ENCODE assay signal across 9 cellular contexts in the genomic region with DNA sequence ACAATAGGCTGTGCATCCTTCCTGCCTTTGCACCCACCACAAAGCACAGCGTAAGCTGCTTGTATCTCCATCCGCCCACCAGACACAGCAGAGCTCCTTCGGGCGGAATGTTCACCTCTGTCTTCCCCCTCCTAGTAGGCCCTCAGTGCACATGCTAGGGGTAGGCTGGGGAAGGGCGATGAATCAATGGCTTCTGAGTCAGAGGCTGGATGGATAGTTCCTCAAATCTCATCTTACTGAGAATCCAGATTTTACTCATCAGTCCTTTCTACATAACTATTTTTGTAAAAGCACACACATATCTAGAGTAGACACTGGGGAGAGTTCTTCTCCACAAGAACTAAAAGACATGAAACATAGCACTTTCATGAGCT.
DNase-seq lines count a peak whose midpoint lies in the region; ATAC-seq, FAIRE-seq and TF ChIP-seq lines count a peak whose summit lies in the region.
"Had no signal": no experiment of that assay in that cellular context is flagged by ENCODE, and none has a peak within 500 bp of the region (broad histone marks: within the 10 kb centered on the region; RNA-seq: fewer than 3 reads in every experiment).

No MANE protein-coding gene starts in this region.

- H3K4me3 Mint-ChIP-seq in activated CD8-positive, alpha-beta T cell treated with anti-CD3 and anti-CD28 coated beads for 36 hours = no peak overlapping the region
- no peak overlapping the region for H3K4me3 Mint-ChIP-seq in activated CD8-positive, alpha-beta T cell treated with anti-CD3 and anti-CD28 coated beads, Interleukin-2, amount 10 ng/mL, durations not matched to agents 7 days and 5 days

- H3K27me3 ChIP-seq in skeletal muscle tissue (ENCODE audit: control insufficient read depth in 3 of 3, insufficient read depth in 3 of 3, low read length in 3 of 3) = no peaks in the 10 kb centered on the region
- no peaks in the 10 kb centered on the region for H3K27me3 ChIP-seq in small intestine (ENCODE audit: control insufficient read depth in 2 of 2, insufficient read depth in 2 of 2, low read length in 2 of 2)

- H3K9ac ChIP-seq in skeletal muscle tissue (ENCODE audit: low read depth in 1 of 3, low read length in 3 of 3) (no peak overlapping the region), kidney (ENCODE audit: low read length in 2 of 2) (no peak overlapping the region)

- WGBS in small intestine, 3 donors = 52 to 85% (median 78%) methylated on average over 5 of the region's 5 CpGs

- H3K4me1 Mint-ChIP-seq in activated CD8-positive, alpha-beta T cell treated with anti-CD3 and anti-CD28 coated beads for 36 hours (ENCODE audit: low read depth) = peaks cover 18% of the 10 kb centered on the region
- peaks cover 7% of the 10 kb centered on the region for H3K4me1 Mint-ChIP-seq in activated CD8-positive, alpha-beta T cell treated with anti-CD3 and anti-CD28 coated beads, Interleukin-2, amount 10 ng/mL, durations not matched to agents 7 days and 5 days (ENCODE audit: low read depth)

- H3K36me3 Mint-ChIP-seq in activated CD8-positive, alpha-beta T cell treated with anti-CD3 and anti-CD28 coated beads for 36 hours (ENCODE audit: low read depth) = no peaks in the 10 kb centered on the region
- no peaks in the 10 kb centered on the region for H3K36me3 Mint-ChIP-seq in activated CD8-positive, alpha-beta T cell treated with anti-CD3 and anti-CD28 coated beads, Interleukin-2, amount 10 ng/mL, durations not matched to agents 7 days and 5 days (ENCODE audit: low read depth)

- H3K36me3 ChIP-seq in skeletal muscle tissue (ENCODE audit: control insufficient read depth in 3 of 3, insufficient read depth in 3 of 3, low read length in 3 of 3) (no peaks in the 10 kb centered on the region), kidney (ENCODE audit: control insufficient read depth in 1 of 2, insufficient read depth in 2 of 2, low read length in 2 of 2) (no peaks in the 10 kb centered on the region), small intestine (ENCODE audit: control insufficient read depth in 2 of 2, insufficient read depth in 2 of 2, low read length in 2 of 2) (no peaks in the 10 kb centered on the region)

- intact Hi-C loops in activated CD8-positive, alpha-beta T cell treated with anti-CD3 and anti-CD28 coated beads for 36 hours (cut with micrococcal nuclease) = no loop called here
- intact Hi-C loops in kidney (cut with DNase I) = no loop called here

- no peaks in the 10 kb centered on the region for H3K9me3 ChIP-seq in skeletal muscle tissue (ENCODE audit: control insufficient read depth in 3 of 3, low read length in 3 of 3)
- H3K9me3 ChIP-seq in kidney (ENCODE audit: control insufficient read depth in 1 of 2, low read length in 2 of 2) = no peaks in the 10 kb centered on the region
- H3K9me3 ChIP-seq in small intestine (ENCODE audit: control insufficient read depth, low read depth) = no peaks in the 10 kb centered on the region

- no peaks in the 10 kb centered on the region for H3K9me3 Mint-ChIP-seq in activated CD8-positive, alpha-beta T cell treated with anti-CD3 and anti-CD28 coated beads for 36 hours
- no peaks in the 10 kb centered on the region for H3K9me3 Mint-ChIP-seq in activated CD8-positive, alpha-beta T cell treated with anti-CD3 and anti-CD28 coated beads, Interleukin-2, amount 10 ng/mL, durations not matched to agents 7 days and 5 days (ENCODE audit: insufficient read depth)

- H3K4me3 ChIP-seq in skeletal muscle tissue (ENCODE audit: low read length in 3 of 3) (peak overlapping the region in 1 of 3 donors; percentile 82), kidney (ENCODE audit: low read length in 2 of 2) (no peak overlapping the region), small intestine (ENCODE audit: low read depth in 1 of 2, low read length in 2 of 2) (no peak overlapping the region)

- CTCF ChIA-PET in activated CD8-positive, alpha-beta T cell treated with anti-CD3 and anti-CD28 coated beads for 36 hours (lab: Charles Lee) = interaction anchor here (0.8 to 2.0 kb wide), 7 partner anchors 8 to 303 kb away, joined by 3 to 7 read pairs (median 5); no protein-coding TSS in a partner anchor
- CTCF ChIA-PET in activated CD8-positive, alpha-beta T cell treated with anti-CD3 and anti-CD28 coated beads, Interleukin-2, amount 10 ng/mL, durations not matched to agents 7 days and 5 days (lab: Charles Lee) = no interaction called here

- H3K27ac ChIP-seq in skeletal muscle tissue (ENCODE audit: low read depth, low read length) = peak overlapping the region; percentile 80
- H3K27ac ChIP-seq in kidney (ENCODE audit: low read depth in 2 of 2, low read length in 2 of 2) = no peak overlapping the region
- no peak overlapping the region for H3K27ac ChIP-seq in small intestine (ENCODE audit: low read depth in 1 of 2, low read length in 1 of 2)

- peak; percentile 95 for ATAC-seq in activated CD8-positive, alpha-beta T cell treated with anti-CD3 and anti-CD28 coated beads for 36 hours
- no peak for ATAC-seq in activated CD8-positive, alpha-beta T cell treated with anti-CD3 and anti-CD28 coated beads, Interleukin-2, amount 10 ng/mL, durations not matched to agents 7 days and 5 days
- ATAC-seq in HG03025 (IDR thresholded peaks at IDR 0.05; ENCODE audit: low FRiP score, unreplicated experiment) = peak; percentile 89

- peaks cover 68 to 85% (median 68%) of the 10 kb centered on the region in 3 donors for H3K4me1 ChIP-seq in skeletal muscle tissue (ENCODE audit: control insufficient read depth in 3 of 3, insufficient read depth in 3 of 3, low read length in 3 of 3)
- peaks cover 31 to 41% of the 10 kb centered on the region in 2 donors for H3K4me1 ChIP-seq in kidney (ENCODE audit: control insufficient read depth in 1 of 2, insufficient read depth in 1 of 2, low read depth in 1 of 2, low read length in 2 of 2)
- peaks cover 2 to 4% of the 10 kb centered on the region in 2 donors for H3K4me1 ChIP-seq in small intestine (ENCODE audit: control insufficient read depth in 2 of 2, insufficient read depth in 1 of 2, low read depth in 1 of 2, low read length in 1 of 2)

- no peak for TF ChIP-seq CTCF in activated CD8-positive, alpha-beta T cell treated with anti-CD3 and anti-CD28 coated beads for 36 hours (IDR thresholded peaks at IDR 0.05)
- TF ChIP-seq CTCF in kidney (IDR thresholded peaks at IDR 0.05; ENCODE audit: borderline replicate concordance, extremely low read depth, insufficient read depth) = no peak

- FAIRE-seq in kidney (lab: Jason Lieb, UNC) = no peak
- no peak for FAIRE-seq in small intestine (lab: Jason Lieb, UNC)
- FAIRE-seq: TTC549 had no signal

- peak overlapping the region; percentile 27 for H3K27ac Mint-ChIP-seq in activated CD8-positive, alpha-beta T cell treated with anti-CD3 and anti-CD28 coated beads for 36 hours
- H3K27ac Mint-ChIP-seq in activated CD8-positive, alpha-beta T cell treated with anti-CD3 and anti-CD28 coated beads, Interleukin-2, amount 10 ng/mL, durations not matched to agents 7 days and 5 days = no peak overlapping the region

- DNase-seq in activated CD8-positive, alpha-beta T cell treated with anti-CD3 and anti-CD28 coated beads for 36 hours = peak; percentile 69
- no peak for DNase-seq in activated CD8-positive, alpha-beta T cell treated with anti-CD3 and anti-CD28 coated beads, Interleukin-2, amount 10 ng/mL, durations not matched to agents 7 days and 5 days
- peak; percentile 29 for DNase-seq in activated T-helper 9 cell treated with anti-CD3 and anti-CD28 coated beads, Interleukin-2, amount 50 U/mL, for 16 hours (ENCODE audit: low read depth)
- no peak for DNase-seq in kidney
- no peak for DNase-seq in small intestine
- DNase-seq in NCI-H1105 treated with DMSO at 0.1 percent for 48 hours (lab: John Stamatoyannopoulos, UW) = no peak

- peaks cover 7% of the 10 kb centered on the region for H3K27me3 Mint-ChIP-seq in activated CD8-positive, alpha-beta T cell treated with anti-CD3 and anti-CD28 coated beads for 36 hours
- peaks cover 19% of the 10 kb centered on the region for H3K27me3 Mint-ChIP-seq in activated CD8-positive, alpha-beta T cell treated with anti-CD3 and anti-CD28 coated beads, Interleukin-2, amount 10 ng/mL, durations not matched to agents 7 days and 5 days (ENCODE audit: low read depth)

- POLR2A ChIA-PET in activated CD8-positive, alpha-beta T cell treated with anti-CD3 and anti-CD28 coated beads for 36 hours (lab: Charles Lee) = interaction anchor here (0.6 to 1.1 kb wide), 4 partner anchors 8 to 529 kb away, joined by 3 to 4 read pairs (median 3); a partner anchor contains a TSS
- POLR2A ChIA-PET in activated CD8-positive, alpha-beta T cell treated with anti-CD3 and anti-CD28 coated beads, Interleukin-2, amount 10 ng/mL, durations not matched to agents 7 days and 5 days (lab: Charles Lee) = no interaction called here

Comparison
In these comparisons a context has a peak if more than half of its experiments do, and no peak if none do; other contexts are left out.
1. DNase-seq: peak in activated CD8-positive, alpha-beta T cell treated with anti-CD3 and anti-CD28 coated beads for 36 hours (single experiment) and activated T-helper 9 cell treated with anti-CD3 and anti-CD28 coated beads, Interleukin-2, amount 50 U/mL, for 16 hours (single experiment); none in activated CD8-positive, alpha-beta T cell treated with anti-CD3 and anti-CD28 coated beads, Interleukin-2, amount 10 ng/mL, durations not matched to agents 7 days and 5 days (single experiment), kidney (single experiment), small intestine (single experiment) and NCI-H1105 treated with DMSO at 0.1 percent for 48 hours (single experiment).